Comparison of ENCODE assay signal across 1 cellular context in the genomic region with DNA sequence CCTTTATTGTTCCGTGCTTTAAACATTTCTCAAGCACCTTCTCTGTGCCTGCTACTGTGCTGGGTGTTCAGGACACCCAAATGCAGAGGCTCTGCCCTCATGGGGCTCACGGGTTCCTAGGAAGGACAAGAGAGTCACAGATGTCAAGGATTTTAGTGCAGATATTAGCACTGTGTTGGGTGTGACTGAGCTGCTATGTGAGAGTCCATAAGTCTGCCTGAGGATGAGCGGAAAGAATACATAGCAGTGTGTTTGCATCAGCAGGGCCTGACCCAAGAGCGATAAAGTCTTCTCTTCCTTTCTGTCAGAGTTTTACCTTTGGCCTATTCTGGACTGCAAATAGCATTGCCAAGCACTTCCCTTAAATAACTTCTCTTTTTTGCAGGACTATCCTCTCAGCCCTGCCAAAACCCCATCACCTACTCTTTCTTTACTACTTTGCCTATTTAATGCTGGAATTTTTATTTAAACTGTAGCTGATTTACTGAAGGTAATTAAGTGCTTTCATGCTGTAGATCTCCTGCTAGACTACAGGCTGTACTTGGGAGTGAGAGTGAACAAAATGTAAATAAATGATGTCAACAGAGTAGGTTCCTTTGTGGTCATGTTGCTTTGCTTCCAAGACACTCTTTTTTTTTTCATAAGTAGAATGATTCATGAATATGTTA.
A peak's percentile ranks its signal among the peaks of the same experiment; 100 is the strongest.
TF ChIP-seq lines count a peak whose summit lies in the region.

No MANE protein-coding gene starts in this region.

TF ChIP-seq in HepG2, 621 proteins besides CTCF, POLR2A, EP300 and RAD21 (continued from another document and continues in another):
- TF ChIP-seq, protein P1, sequence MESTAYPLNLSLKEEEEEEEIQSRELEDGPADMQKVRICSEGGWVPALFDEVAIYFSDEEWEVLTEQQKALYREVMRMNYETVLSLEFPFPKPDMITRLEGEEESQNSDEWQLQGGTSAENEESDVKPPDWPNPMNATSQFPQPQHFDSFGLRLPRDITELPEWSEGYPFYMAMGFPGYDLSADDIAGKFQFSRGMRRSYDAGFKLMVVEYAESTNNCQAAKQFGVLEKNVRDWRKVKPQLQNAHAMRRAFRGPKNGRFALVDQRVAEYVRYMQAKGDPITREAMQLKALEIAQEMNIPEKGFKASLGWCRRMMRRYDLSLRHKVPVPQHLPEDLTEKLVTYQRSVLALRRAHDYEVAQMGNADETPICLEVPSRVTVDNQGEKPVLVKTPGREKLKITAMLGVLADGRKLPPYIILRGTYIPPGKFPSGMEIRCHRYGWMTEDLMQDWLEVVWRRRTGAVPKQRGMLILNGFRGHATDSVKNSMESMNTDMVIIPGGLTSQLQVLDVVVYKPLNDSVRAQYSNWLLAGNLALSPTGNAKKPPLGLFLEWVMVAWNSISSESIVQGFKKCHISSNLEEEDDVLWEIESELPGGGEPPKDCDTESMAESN (CRISPR knock-in tag; conservative IDR thresholded peaks at IDR 0.05) = 0 out of 2 replicates have a peak, but pooled peaks have one; percentile 24
- TF ChIP-seq, protein P2, sequence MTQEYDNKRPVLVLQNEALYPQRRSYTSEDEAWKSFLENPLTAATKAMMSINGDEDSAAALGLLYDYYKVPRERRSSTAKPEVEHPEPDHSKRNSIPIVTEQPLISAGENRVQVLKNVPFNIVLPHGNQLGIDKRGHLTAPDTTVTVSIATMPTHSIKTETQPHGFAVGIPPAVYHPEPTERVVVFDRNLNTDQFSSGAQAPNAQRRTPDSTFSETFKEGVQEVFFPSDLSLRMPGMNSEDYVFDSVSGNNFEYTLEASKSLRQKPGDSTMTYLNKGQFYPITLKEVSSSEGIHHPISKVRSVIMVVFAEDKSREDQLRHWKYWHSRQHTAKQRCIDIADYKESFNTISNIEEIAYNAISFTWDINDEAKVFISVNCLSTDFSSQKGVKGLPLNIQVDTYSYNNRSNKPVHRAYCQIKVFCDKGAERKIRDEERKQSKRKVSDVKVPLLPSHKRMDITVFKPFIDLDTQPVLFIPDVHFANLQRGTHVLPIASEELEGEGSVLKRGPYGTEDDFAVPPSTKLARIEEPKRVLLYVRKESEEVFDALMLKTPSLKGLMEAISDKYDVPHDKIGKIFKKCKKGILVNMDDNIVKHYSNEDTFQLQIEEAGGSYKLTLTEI (CRISPR knock-in tag; conservative IDR thresholded peaks at IDR 0.05) = no peak
- TF ChIP-seq, protein P3, sequence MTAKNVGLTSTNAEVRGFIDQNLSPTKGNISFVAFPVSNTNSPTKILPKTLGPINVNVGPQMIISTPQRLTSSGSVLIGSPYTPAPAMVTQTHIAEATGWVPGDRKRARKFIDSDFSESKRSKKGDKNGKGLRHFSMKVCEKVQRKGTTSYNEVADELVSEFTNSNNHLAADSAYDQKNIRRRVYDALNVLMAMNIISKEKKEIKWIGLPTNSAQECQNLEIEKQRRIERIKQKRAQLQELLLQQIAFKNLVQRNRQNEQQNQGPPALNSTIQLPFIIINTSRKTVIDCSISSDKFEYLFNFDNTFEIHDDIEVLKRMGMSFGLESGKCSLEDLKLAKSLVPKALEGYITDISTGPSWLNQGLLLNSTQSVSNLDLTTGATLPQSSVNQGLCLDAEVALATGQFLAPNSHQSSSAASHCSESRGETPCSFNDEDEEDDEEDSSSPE (CRISPR knock-in tag; IDR thresholded peaks at IDR 0.05) = no peak
- TF ChIP-seq NR3C1 (CRISPR knock-in tag; IDR thresholded peaks at IDR 0.05) (no peak), ZBTB21 (CRISPR knock-in tag; IDR thresholded peaks at IDR 0.05) (peak; percentile 73; the same call in 1 of the 2 replicates), ZSCAN9 (CRISPR knock-in tag; IDR thresholded peaks at IDR 0.05; ENCODE audit: borderline replicate concordance) (peak; percentile 59; the same call in 1 of the 2 replicates), HMGA1 (CRISPR knock-in tag; conservative IDR thresholded peaks at IDR 0.05) (no peak), MEIS2 (CRISPR knock-in tag; IDR thresholded peaks at IDR 0.05) (peak; percentile 32; the same call in 1 of the 2 replicates), HOXA5 (CRISPR knock-in tag; IDR thresholded peaks at IDR 0.05) (no peak), SMAD9 (CRISPR knock-in tag; IDR thresholded peaks at IDR 0.05) (no peak), ZNF563 (CRISPR knock-in tag; IDR thresholded peaks at IDR 0.05) (no peak), ZNF335 (CRISPR knock-in tag; IDR thresholded peaks at IDR 0.05) (no peak), ZNF138 (CRISPR knock-in tag; IDR thresholded peaks at IDR 0.05; ENCODE audit: low read depth) (0 out of 2 replicates have a peak, but pooled peaks have one; percentile 32)
- TF ChIP-seq, protein P4, sequence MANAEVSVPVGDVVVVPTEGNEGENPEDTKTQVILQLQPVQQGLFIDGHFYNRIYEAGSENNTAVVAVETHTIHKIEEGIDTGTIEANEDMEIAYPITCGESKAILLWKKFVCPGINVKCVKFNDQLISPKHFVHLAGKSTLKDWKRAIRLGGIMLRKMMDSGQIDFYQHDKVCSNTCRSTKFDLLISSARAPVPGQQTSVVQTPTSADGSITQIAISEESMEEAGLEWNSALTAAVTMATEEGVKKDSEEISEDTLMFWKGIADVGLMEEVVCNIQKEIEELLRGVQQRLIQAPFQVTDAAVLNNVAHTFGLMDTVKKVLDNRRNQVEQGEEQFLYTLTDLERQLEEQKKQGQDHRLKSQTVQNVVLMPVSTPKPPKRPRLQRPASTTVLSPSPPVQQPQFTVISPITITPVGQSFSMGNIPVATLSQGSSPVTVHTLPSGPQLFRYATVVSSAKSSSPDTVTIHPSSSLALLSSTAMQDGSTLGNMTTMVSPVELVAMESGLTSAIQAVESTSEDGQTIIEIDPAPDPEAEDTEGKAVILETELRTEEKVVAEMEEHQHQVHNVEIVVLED (CRISPR knock-in tag; IDR thresholded peaks at IDR 0.05; ENCODE audit: borderline replicate concordance) = no peak
- TF ChIP-seq, protein P5, sequence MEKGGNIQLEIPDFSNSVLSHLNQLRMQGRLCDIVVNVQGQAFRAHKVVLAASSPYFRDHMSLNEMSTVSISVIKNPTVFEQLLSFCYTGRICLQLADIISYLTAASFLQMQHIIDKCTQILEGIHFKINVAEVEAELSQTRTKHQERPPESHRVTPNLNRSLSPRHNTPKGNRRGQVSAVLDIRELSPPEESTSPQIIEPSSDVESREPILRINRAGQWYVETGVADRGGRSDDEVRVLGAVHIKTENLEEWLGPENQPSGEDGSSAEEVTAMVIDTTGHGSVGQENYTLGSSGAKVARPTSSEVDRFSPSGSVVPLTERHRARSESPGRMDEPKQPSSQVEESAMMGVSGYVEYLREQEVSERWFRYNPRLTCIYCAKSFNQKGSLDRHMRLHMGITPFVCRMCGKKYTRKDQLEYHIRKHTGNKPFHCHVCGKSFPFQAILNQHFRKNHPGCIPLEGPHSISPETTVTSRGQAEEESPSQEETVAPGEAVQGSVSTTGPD (CRISPR knock-in tag; IDR thresholded peaks at IDR 0.05) = no peak
- TF ChIP-seq, protein P6, sequence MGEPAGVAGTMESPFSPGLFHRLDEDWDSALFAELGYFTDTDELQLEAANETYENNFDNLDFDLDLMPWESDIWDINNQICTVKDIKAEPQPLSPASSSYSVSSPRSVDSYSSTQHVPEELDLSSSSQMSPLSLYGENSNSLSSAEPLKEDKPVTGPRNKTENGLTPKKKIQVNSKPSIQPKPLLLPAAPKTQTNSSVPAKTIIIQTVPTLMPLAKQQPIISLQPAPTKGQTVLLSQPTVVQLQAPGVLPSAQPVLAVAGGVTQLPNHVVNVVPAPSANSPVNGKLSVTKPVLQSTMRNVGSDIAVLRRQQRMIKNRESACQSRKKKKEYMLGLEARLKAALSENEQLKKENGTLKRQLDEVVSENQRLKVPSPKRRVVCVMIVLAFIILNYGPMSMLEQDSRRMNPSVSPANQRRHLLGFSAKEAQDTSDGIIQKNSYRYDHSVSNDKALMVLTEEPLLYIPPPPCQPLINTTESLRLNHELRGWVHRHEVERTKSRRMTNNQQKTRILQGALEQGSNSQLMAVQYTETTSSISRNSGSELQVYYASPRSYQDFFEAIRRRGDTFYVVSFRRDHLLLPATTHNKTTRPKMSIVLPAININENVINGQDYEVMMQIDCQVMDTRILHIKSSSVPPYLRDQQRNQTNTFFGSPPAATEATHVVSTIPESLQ (CRISPR knock-in tag; conservative IDR thresholded peaks at IDR 0.05) = no peak
- TF ChIP-seq, protein P7, sequence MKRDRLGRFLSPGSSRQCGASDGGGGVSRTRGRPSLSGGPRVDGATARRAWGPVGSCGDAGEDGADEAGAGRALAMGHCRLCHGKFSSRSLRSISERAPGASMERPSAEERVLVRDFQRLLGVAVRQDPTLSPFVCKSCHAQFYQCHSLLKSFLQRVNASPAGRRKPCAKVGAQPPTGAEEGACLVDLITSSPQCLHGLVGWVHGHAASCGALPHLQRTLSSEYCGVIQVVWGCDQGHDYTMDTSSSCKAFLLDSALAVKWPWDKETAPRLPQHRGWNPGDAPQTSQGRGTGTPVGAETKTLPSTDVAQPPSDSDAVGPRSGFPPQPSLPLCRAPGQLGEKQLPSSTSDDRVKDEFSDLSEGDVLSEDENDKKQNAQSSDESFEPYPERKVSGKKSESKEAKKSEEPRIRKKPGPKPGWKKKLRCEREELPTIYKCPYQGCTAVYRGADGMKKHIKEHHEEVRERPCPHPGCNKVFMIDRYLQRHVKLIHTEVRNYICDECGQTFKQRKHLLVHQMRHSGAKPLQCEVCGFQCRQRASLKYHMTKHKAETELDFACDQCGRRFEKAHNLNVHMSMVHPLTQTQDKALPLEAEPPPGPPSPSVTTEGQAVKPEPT (CRISPR knock-in tag; IDR thresholded peaks at IDR 0.05; ENCODE audit: low read depth) = no peak
- TF ChIP-seq, protein P8, sequence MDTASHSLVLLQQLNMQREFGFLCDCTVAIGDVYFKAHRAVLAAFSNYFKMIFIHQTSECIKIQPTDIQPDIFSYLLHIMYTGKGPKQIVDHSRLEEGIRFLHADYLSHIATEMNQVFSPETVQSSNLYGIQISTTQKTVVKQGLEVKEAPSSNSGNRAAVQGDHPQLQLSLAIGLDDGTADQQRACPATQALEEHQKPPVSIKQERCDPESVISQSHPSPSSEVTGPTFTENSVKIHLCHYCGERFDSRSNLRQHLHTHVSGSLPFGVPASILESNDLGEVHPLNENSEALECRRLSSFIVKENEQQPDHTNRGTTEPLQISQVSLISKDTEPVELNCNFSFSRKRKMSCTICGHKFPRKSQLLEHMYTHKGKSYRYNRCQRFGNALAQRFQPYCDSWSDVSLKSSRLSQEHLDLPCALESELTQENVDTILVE (CRISPR knock-in tag; IDR thresholded peaks at IDR 0.05) = no peak
- TF ChIP-seq, protein P9, sequence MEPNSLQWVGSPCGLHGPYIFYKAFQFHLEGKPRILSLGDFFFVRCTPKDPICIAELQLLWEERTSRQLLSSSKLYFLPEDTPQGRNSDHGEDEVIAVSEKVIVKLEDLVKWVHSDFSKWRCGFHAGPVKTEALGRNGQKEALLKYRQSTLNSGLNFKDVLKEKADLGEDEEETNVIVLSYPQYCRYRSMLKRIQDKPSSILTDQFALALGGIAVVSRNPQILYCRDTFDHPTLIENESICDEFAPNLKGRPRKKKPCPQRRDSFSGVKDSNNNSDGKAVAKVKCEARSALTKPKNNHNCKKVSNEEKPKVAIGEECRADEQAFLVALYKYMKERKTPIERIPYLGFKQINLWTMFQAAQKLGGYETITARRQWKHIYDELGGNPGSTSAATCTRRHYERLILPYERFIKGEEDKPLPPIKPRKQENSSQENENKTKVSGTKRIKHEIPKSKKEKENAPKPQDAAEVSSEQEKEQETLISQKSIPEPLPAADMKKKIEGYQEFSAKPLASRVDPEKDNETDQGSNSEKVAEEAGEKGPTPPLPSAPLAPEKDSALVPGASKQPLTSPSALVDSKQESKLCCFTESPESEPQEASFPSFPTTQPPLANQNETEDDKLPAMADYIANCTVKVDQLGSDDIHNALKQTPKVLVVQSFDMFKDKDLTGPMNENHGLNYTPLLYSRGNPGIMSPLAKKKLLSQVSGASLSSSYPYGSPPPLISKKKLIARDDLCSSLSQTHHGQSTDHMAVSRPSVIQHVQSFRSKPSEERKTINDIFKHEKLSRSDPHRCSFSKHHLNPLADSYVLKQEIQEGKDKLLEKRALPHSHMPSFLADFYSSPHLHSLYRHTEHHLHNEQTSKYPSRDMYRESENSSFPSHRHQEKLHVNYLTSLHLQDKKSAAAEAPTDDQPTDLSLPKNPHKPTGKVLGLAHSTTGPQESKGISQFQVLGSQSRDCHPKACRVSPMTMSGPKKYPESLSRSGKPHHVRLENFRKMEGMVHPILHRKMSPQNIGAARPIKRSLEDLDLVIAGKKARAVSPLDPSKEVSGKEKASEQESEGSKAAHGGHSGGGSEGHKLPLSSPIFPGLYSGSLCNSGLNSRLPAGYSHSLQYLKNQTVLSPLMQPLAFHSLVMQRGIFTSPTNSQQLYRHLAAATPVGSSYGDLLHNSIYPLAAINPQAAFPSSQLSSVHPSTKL (CRISPR knock-in tag; IDR thresholded peaks at IDR 0.05) = peak; percentile 88
- TF ChIP-seq, protein P10, sequence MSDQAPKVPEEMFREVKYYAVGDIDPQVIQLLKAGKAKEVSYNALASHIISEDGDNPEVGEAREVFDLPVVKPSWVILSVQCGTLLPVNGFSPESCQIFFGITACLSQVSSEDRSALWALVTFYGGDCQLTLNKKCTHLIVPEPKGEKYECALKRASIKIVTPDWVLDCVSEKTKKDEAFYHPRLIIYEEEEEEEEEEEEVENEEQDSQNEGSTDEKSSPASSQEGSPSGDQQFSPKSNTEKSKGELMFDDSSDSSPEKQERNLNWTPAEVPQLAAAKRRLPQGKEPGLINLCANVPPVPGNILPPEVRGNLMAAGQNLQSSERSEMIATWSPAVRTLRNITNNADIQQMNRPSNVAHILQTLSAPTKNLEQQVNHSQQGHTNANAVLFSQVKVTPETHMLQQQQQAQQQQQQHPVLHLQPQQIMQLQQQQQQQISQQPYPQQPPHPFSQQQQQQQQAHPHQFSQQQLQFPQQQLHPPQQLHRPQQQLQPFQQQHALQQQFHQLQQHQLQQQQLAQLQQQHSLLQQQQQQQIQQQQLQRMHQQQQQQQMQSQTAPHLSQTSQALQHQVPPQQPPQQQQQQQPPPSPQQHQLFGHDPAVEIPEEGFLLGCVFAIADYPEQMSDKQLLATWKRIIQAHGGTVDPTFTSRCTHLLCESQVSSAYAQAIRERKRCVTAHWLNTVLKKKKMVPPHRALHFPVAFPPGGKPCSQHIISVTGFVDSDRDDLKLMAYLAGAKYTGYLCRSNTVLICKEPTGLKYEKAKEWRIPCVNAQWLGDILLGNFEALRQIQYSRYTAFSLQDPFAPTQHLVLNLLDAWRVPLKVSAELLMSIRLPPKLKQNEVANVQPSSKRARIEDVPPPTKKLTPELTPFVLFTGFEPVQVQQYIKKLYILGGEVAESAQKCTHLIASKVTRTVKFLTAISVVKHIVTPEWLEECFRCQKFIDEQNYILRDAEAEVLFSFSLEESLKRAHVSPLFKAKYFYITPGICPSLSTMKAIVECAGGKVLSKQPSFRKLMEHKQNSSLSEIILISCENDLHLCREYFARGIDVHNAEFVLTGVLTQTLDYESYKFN (CRISPR knock-in tag; conservative IDR thresholded peaks at IDR 0.05) = peak; percentile 71
- TF ChIP-seq, protein P11, sequence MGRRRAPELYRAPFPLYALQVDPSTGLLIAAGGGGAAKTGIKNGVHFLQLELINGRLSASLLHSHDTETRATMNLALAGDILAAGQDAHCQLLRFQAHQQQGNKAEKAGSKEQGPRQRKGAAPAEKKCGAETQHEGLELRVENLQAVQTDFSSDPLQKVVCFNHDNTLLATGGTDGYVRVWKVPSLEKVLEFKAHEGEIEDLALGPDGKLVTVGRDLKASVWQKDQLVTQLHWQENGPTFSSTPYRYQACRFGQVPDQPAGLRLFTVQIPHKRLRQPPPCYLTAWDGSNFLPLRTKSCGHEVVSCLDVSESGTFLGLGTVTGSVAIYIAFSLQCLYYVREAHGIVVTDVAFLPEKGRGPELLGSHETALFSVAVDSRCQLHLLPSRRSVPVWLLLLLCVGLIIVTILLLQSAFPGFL (CRISPR knock-in tag; IDR thresholded peaks at IDR 0.05) = no peak
- TF ChIP-seq, protein P12, sequence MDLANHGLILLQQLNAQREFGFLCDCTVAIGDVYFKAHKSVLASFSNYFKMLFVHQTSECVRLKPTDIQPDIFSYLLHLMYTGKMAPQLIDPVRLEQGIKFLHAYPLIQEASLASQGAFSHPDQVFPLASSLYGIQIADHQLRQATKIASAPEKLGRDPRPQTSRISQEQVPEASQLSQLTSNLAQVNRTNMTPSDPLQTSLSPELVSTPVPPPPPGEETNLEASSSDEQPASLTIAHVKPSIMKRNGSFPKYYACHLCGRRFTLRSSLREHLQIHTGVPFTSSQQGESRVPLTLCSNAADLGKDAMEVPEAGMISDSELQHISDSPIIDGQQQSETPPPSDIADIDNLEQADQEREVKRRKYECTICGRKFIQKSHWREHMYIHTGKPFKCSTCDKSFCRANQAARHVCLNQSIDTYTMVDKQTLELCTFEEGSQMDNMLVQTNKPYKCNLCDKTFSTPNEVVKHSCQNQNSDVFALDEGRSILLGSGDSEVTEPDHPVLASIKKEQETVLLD (CRISPR knock-in tag; IDR thresholded peaks at IDR 0.05; ENCODE audit: low read depth) = no peak
